In the genomic region with DNA sequence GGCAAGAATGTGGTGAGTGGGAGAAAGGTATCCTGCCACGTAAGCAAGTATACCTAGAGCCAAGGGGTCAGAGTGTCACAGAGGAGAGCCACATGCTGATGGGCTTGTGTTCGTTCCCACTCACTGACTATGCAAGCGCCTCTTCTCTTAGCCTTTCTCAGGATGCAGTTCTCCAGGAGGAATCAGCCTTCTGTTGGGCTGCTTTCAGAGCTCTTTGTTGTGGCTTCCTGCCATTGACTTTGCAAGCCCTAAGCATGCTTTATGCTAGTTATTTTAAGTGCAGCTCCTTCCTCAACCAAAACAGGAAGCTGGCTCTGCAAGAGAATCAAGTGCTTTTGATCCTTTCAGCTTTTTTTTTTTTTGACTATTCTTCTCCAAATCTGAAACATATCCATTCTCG, we compare ENCODE assay signal across 8 cellular contexts.
DNase-seq lines count a peak whose midpoint lies in the region; FAIRE-seq and TF ChIP-seq lines count a peak whose summit lies in the region.

No MANE protein-coding gene starts in this region.

- 0 out of 2 replicates have a peak overlapping the region, but pooled peaks have one; percentile 7 for H3K27ac ChIP-seq in HUES6 (ENCODE audit: low read depth, low read length)
- no peak overlapping the region for H3K27ac ChIP-seq in kidney (ENCODE audit: low read depth in 2 of 2, low read length in 2 of 2)
- H3K27ac ChIP-seq in prostate gland, result no peak overlapping the region

- CTCF ChIA-PET in AG04449 (lab: Yijun Ruan, JAX), result interaction anchor here (0.6 to 1.1 kb wide), 3 partner anchors 41 to 223 kb away, joined by 3 read pairs; no protein-coding TSS in a partner anchor

- H3K4me1 ChIP-seq in HUES6 (ENCODE audit: control insufficient read depth, insufficient read depth, low read length), result peaks cover 16% of the 10 kb centered on the region
- H3K4me1 ChIP-seq in kidney (ENCODE audit: control insufficient read depth in 1 of 2, insufficient read depth in 1 of 2, low read depth in 1 of 2, low read length in 2 of 2), result no peaks in the 10 kb centered on the region
- no peaks in the 10 kb centered on the region for H3K4me1 ChIP-seq in prostate gland (replicated peaks)

- H3K4me3 ChIP-seq in AG04449 (ENCODE audit: low read depth, low read length), result no peak overlapping the region
- no peak overlapping the region for H3K4me3 ChIP-seq in HUES6 (ENCODE audit: low read depth, low read length)
- no peak overlapping the region for H3K4me3 ChIP-seq in kidney (ENCODE audit: low read length in 2 of 2)
- H3K4me3 ChIP-seq in prostate gland, result no peak overlapping the region

- FAIRE-seq in kidney (lab: Jason Lieb, UNC), result no peak

- H3K9ac ChIP-seq in HUES6 (ENCODE audit: low read length) (peak overlapping the region; percentile 13), kidney (ENCODE audit: low read length in 2 of 2) (no peak overlapping the region)

- POLR2A ChIA-PET in AG04449 (lab: Yijun Ruan, JAX), result no interaction called here

- intact Hi-C loops in kidney (cut with DNase I) (no loop called here), prostate gland (cut with DNase I) (no loop called here)

- no peak for TF ChIP-seq POLR2A in prostate gland (IDR thresholded peaks at IDR 0.05)

- H3K9me3 ChIP-seq in HUES6 (ENCODE audit: control insufficient read depth, insufficient read depth, low read depth, low read length) (no peaks in the 10 kb centered on the region), kidney (ENCODE audit: control insufficient read depth in 1 of 2, low read length in 2 of 2) (no peaks in the 10 kb centered on the region), prostate gland (no peaks in the 10 kb centered on the region)

- WGBS in prostate gland, result 72% methylated on average over 4 of the region's 4 CpGs

- H3K27me3 ChIP-seq in HUES6 (ENCODE audit: control insufficient read depth, insufficient read depth, low read length) (no peaks in the 10 kb centered on the region), prostate gland (replicated peaks; ENCODE audit: insufficient read depth) (no peaks in the 10 kb centered on the region)

- peak; percentile 14 for DNase-seq in AG04449 (ENCODE audit: low read depth, low spot score)
- DNase-seq in activated T-helper 1 cell treated with Interleukin-2 at 50 U/mL for 16 hours (ENCODE audit: low read depth), result peak; percentile 1
- peak; percentile 49 for DNase-seq in iPS DF 4.7 (ENCODE audit: extremely low read depth, low spot score)
- no peak for DNase-seq in cerebellum (ENCODE audit: low spot score)
- no peak for DNase-seq in kidney
- no peak for DNase-seq in prostate gland (ENCODE audit: low spot score)
- no peak for DNase-seq in HuH-7 (ENCODE audit: low spot score)

- TF ChIP-seq CTCF in AG04449 (IDR thresholded peaks at IDR 0.05; ENCODE audit: insufficient read depth, low read length, missing control alignments) (no peak), kidney (IDR thresholded peaks at IDR 0.05; ENCODE audit: borderline replicate concordance, extremely low read depth, insufficient read depth) (no peak), prostate gland (IDR thresholded peaks at IDR 0.05) (no peak)

- no peaks in the 10 kb centered on the region for H3K36me3 ChIP-seq in HUES6 (ENCODE audit: control insufficient read depth, insufficient read depth, low read length)
- no peaks in the 10 kb centered on the region for H3K36me3 ChIP-seq in kidney (ENCODE audit: control insufficient read depth in 1 of 2, insufficient read depth in 2 of 2, low read length in 2 of 2)
- no peaks in the 10 kb centered on the region for H3K36me3 ChIP-seq in prostate gland

Comparison
In these comparisons a context has a peak if more than half of its experiments do, and no peak if none do; other contexts are left out.
1. DNase-seq: peak in AG04449 (single experiment), activated T-helper 1 cell treated with Interleukin-2 at 50 U/mL for 16 hours (single experiment) and iPS DF 4.7 (single experiment); none in cerebellum (single experiment), kidney (single experiment), prostate gland (single experiment) and HuH-7 (single experiment).